In the genomic region with DNA sequence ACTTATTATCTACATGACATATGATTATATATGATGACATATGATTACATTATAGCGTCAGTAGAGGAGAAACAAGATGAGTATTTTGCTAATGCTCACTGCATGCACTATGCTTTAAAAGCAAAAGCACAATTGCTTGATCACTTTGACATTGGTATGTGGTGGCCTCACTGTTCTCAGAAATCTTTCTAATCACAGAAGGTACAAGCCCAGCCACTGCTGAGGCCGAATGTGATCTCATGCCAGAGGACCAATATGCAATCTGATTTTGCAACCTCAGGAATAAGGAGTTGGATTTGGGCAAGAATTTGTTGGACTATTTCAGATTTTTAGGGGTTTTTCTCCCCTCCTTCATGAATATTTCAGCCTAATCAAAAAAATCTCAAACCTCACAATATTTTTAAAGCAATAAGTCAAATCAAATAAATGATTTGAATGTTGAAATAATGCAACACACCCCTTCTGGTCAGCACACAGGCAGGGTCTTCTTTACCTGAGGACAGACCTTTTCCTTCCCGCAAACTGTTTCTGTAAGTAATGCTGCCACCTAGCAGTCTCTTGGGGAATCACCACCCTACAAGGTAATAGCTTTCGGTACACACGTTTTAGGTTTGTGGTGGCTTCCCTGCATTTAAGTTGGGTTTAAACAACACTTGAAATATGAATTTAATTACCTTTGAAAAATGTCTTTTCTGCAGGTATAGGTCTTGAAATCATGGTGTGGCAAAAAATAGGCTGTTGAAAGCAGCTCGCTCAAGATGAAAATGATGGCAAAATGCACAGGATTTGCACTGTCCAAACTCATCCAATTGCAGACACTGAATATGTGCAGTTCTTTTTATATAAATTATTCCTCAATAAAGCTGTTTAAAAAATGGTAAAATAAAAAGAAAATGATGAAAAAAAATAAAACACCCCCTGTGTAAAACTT, we compare ENCODE assay signal across 8 cellular contexts. TPM values are rescaled to one million over a fixed set of nuclear protein-coding genes. Genes with fewer than 3 reads are reported as not detected.
DNase-seq lines count a peak whose midpoint lies in the region; ATAC-seq and TF ChIP-seq lines count a peak whose summit lies in the region.

No MANE protein-coding gene starts in this region.

- no peaks in the 10 kb centered on the region for H3K4me1 ChIP-seq in NT2/D1 (ENCODE audit: insufficient read depth, insufficient read length)
- H3K4me1 ChIP-seq in breast epithelium = no peaks in the 10 kb centered on the region

- H3K36me3 Mint-ChIP-seq in activated T-cell treated with anti-CD3 and anti-CD28 coated beads, Interleukin-2, amount 50 U/mL, for 72 hours (ENCODE audit: insufficient read depth in 2 of 2) = peaks cover 0 to 2% of the 10 kb centered on the region in 2 donors

- intact Hi-C loops in breast epithelium (cut with DNase I; ENCODE audit: low total_unique reads) = no loop called here

- no peaks in the 10 kb centered on the region for H3K9me3 ChIP-seq in NT2/D1 (ENCODE audit: insufficient read depth, low read length)
- H3K9me3 ChIP-seq in breast epithelium = no peaks in the 10 kb centered on the region

- H3K4me3 Mint-ChIP-seq in activated T-cell treated with anti-CD3 and anti-CD28 coated beads, Interleukin-2, amount 50 U/mL, for 72 hours = peak overlapping the region in 1 of 2 donors; percentile 37

- H3K27ac Mint-ChIP-seq in activated T-cell treated with anti-CD3 and anti-CD28 coated beads, Interleukin-2, amount 50 U/mL, for 72 hours = no peak overlapping the region

- H3K27me3 ChIP-seq in NT2/D1 (ENCODE audit: insufficient read depth, insufficient read length) = no peaks in the 10 kb centered on the region
- no peaks in the 10 kb centered on the region for H3K27me3 ChIP-seq in breast epithelium

- no peak for TF ChIP-seq POLR2A in breast epithelium (IDR thresholded peaks at IDR 0.05)

- peaks cover 25% of the 10 kb centered on the region for H3K27me3 Mint-ChIP-seq in activated T-cell treated with anti-CD3 and anti-CD28 coated beads, Interleukin-2, amount 50 U/mL, for 72 hours (ENCODE audit: low read depth)

- peak; percentile 54 to 58 for ATAC-seq in activated T-cell treated with anti-CD3 and anti-CD28 coated beads, Interleukin-2, amount 50 U/mL, for 72 hours (replicated peaks in 1 of 2)
- no peak for ATAC-seq in GM19463 (IDR thresholded peaks at IDR 0.05; ENCODE audit: unreplicated experiment)
- no peak for ATAC-seq in GM21423 (IDR thresholded peaks at IDR 0.05; ENCODE audit: unreplicated experiment)

- no peaks in the 10 kb centered on the region for H3K36me3 ChIP-seq in NT2/D1 (ENCODE audit: insufficient read depth, insufficient read length, low read length)
- no peaks in the 10 kb centered on the region for H3K36me3 ChIP-seq in breast epithelium

- H3K9ac ChIP-seq in NT2/D1 (ENCODE audit: insufficient read length, low read depth) = no peak overlapping the region

- H3K4me1 Mint-ChIP-seq in activated T-cell treated with anti-CD3 and anti-CD28 coated beads, Interleukin-2, amount 50 U/mL, for 72 hours (ENCODE audit: low read depth) = peaks cover 38% of the 10 kb centered on the region

- H3K27ac ChIP-seq in breast epithelium = no peak overlapping the region

- DNase-seq in activated T-cell treated with anti-CD3 and anti-CD28 coated beads, Interleukin-2, amount 50 U/mL, for 72 hours = peak in 1 of 2 donors; percentile 37
- DNase-seq in activated T-cell treated with anti-CD3 and anti-CD28 coated beads, Interleukin-2, amount 50 U/mL, for 48 hours = no peak
- DNase-seq in HFF-Myc (ENCODE audit: extremely low read depth, low read depth) = no peak
- peak; percentile 16 for DNase-seq in NT2/D1 (ENCODE audit: low read depth, low spot score)
- DNase-seq in breast epithelium (ENCODE audit: low spot score in 2 of 2) = peak in 1 of 2 donors; percentile 30
- DNase-seq in lung microvascular endothelial cell (ENCODE audit: low read depth in 2 of 2) = peak; percentile 39 to 49

- no peaks in the 10 kb centered on the region for H3K9me3 Mint-ChIP-seq in activated T-cell treated with anti-CD3 and anti-CD28 coated beads, Interleukin-2, amount 50 U/mL, for 72 hours

- no peak overlapping the region for H3K4me3 ChIP-seq in HFF-Myc (replicated peaks; ENCODE audit: low read depth, low read length)
- no peak overlapping the region for H3K4me3 ChIP-seq in NT2/D1 (ENCODE audit: insufficient read length, low read depth)
- no peak overlapping the region for H3K4me3 ChIP-seq in breast epithelium

- TF ChIP-seq CTCF in HFF-Myc (IDR thresholded peaks at IDR 0.05; ENCODE audit: low read depth, low read length, missing control alignments) (peak; percentile 83), breast epithelium (IDR thresholded peaks at IDR 0.05) (peak; percentile 53 to 70 (median 64))

RNA-seq across cellular contexts. Expression of a gene that starts 4.8 kb away (rescaled TPM):
- under 1 TPM; 0.26 to 0.28 TPM for total RNA-seq in activated T-cell treated with anti-CD3 and anti-CD28 coated beads, Interleukin-2, amount 50 U/mL, for 72 hours
- total RNA-seq in breast epithelium (1 to 10 TPM in 2 of 3 donors, not detected in 1; 2.9 to 6.2 TPM), lung microvascular endothelial cell (not detected in 2 replicates)

Comparison
In these comparisons a context has a peak if more than half of its experiments do, and no peak if none do; other contexts are left out.
1. ATAC-seq: peak in activated T-cell treated with anti-CD3 and anti-CD28 coated beads, Interleukin-2, amount 50 U/mL, for 72 hours (2 of 2); none in GM19463 (single experiment) and GM21423 (single experiment).
2. DNase-seq: peak in NT2/D1 (single experiment) and lung microvascular endothelial cell (2 of 2); none in activated T-cell treated with anti-CD3 and anti-CD28 coated beads, Interleukin-2, amount 50 U/mL, for 48 hours (0 of 2) and HFF-Myc (single experiment).